In genomic region chr1:88608139-88608943, GRCh38 we compare ENCODE assay signal across 9 cellular contexts.
DNase-seq lines count a peak whose midpoint lies in the region; ATAC-seq and TF ChIP-seq lines count a peak whose summit lies in the region.
"Had no signal": no experiment of that assay in that cellular context is flagged by ENCODE, and none has a peak within 500 bp of the region (broad histone marks: within the 10 kb centered on the region; RNA-seq: fewer than 3 reads in every experiment).

No MANE protein-coding gene starts in this region.

- TF ChIP-seq POLR2A in upper lobe of left lung (IDR thresholded peaks at IDR 0.05) = no peak

- H3K9me3 Mint-ChIP-seq in CD14-positive monocyte = no peaks in the 10 kb centered on the region

- peak; percentile 54 for TF ChIP-seq CTCF in CD14-positive monocyte (IDR thresholded peaks at IDR 0.05)
- TF ChIP-seq CTCF in fibroblast of pulmonary artery (IDR thresholded peaks at IDR 0.05; ENCODE audit: low read length, missing control alignments) = peak; percentile 81
- TF ChIP-seq CTCF in upper lobe of left lung (IDR thresholded peaks at IDR 0.05) = peak in 5 of 6 experiments; percentile 20 to 29 (median 24)

- no peak for DNase-seq in CD14-positive monocyte (ENCODE audit: low spot score)
- DNase-seq in RPMI7951 (ENCODE audit: low read depth) = peak; percentile 34
- DNase-seq in fibroblast of pulmonary artery (ENCODE audit: low read depth) = peak; percentile 54
- no peak for DNase-seq in upper lobe of left lung
- no peak for DNase-seq in H4 (ENCODE audit: low spot score)
- no peak for DNase-seq in ureter (ENCODE audit: low spot score)

- WGBS in upper lobe of left lung, 2 donors = 57 to 59% methylated on average over 11 of the region's 11 CpGs

- no peak overlapping the region for H3K27ac ChIP-seq in upper lobe of left lung
- H3K27ac ChIP-seq: parathyroid adenoma had no signal

- no peaks in the 10 kb centered on the region for H3K27me3 ChIP-seq in upper lobe of left lung

- TF ChIP-seq EP300 in upper lobe of left lung (IDR thresholded peaks at IDR 0.05) = no peak

- peaks cover 0 to 2% (median 2%) of the 10 kb centered on the region in 3 donors for H3K27me3 Mint-ChIP-seq in CD14-positive monocyte (ENCODE audit: low read depth in 3 of 3)

- ATAC-seq in GM18867 (IDR thresholded peaks at IDR 0.05; ENCODE audit: unreplicated experiment) (peak; percentile 83), HG03460 (IDR thresholded peaks at IDR 0.05; ENCODE audit: unreplicated experiment) (peak; percentile 74), upper lobe of left lung (ENCODE audit: low FRiP score in 2 of 2) (no peak)

- H3K36me3 ChIP-seq in upper lobe of left lung = no peaks in the 10 kb centered on the region

- intact Hi-C loops in CD14-positive monocyte (cut with micrococcal nuclease) = no loop called here

- no peaks in the 10 kb centered on the region for H3K36me3 Mint-ChIP-seq in CD14-positive monocyte

- H3K9me3 ChIP-seq in upper lobe of left lung = no peaks in the 10 kb centered on the region

- no peak overlapping the region for H3K4me3 Mint-ChIP-seq in CD14-positive monocyte

- H3K4me1 ChIP-seq in upper lobe of left lung = no peaks in the 10 kb centered on the region
- H3K4me1 ChIP-seq: parathyroid adenoma had no signal

- no peak overlapping the region for H3K27ac Mint-ChIP-seq in CD14-positive monocyte

- H3K4me1 Mint-ChIP-seq in CD14-positive monocyte = no peaks in the 10 kb centered on the region

- no peak overlapping the region for H3K4me3 ChIP-seq in fibroblast of pulmonary artery (replicated peaks; ENCODE audit: low read depth, low read length)
- no peak overlapping the region for H3K4me3 ChIP-seq in upper lobe of left lung

Comparison
In these comparisons a context has a peak if more than half of its experiments do, and no peak if none do; other contexts are left out.
1. DNase-seq: peak in RPMI7951 (single experiment) and fibroblast of pulmonary artery (single experiment); none in CD14-positive monocyte (single experiment), upper lobe of left lung (0 of 2), H4 (single experiment) and ureter (single experiment).
2. CTCF ChIP-seq: peak in every context shown above with its lines; median percentile 81 in fibroblast of pulmonary artery; 54 in CD14-positive monocyte; 24 in upper lobe of left lung.
3. ATAC-seq: peak in GM18867 (single experiment) and HG03460 (single experiment); none in upper lobe of left lung (0 of 2).